In the genomic region with DNA sequence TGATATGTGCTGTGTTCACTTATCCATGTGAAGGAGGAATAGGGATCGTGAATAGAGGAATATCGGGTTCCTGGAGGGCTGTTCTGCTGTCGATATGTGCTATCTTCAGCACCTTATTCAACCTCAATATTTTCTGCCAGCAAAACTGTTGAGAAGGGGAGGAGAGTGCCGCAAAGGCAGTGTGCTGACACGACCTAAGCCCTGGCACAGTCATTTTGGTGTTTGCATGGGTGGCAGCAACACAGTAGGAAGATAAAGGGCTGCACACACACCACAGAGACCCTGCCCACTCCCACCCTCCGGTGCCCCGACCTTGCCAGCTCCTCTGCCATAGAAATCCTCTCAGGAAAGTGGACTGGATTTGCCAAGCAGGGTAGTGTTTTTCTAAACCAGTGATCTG, we compare ENCODE assay signal across 18 cellular contexts. TPM values are rescaled to one million over a fixed set of nuclear protein-coding genes. Genes with fewer than 3 reads are reported as not detected.
DNase-seq lines count a peak whose midpoint lies in the region; ATAC-seq and TF ChIP-seq lines count a peak whose summit lies in the region.
"Had no signal": no experiment of that assay in that cellular context is flagged by ENCODE, and none has a peak within 500 bp of the region (broad histone marks: within the 10 kb centered on the region; RNA-seq: fewer than 3 reads in every experiment).

No MANE protein-coding gene starts in this region.

- H3K9me3 Mint-ChIP-seq in activated CD4-positive, alpha-beta memory T cell treated with anti-CD3 and anti-CD28 coated beads for 36 hours, result no peaks in the 10 kb centered on the region
- no peaks in the 10 kb centered on the region for H3K9me3 Mint-ChIP-seq in activated CD4-positive, alpha-beta memory T cell treated with anti-CD3 and anti-CD28 coated beads, Interleukin-2, amount 10 ng/mL, durations not matched to agents 7 days and 5 days
- H3K9me3 Mint-ChIP-seq in WTC11, result no peaks in the 10 kb centered on the region
- H3K9me3 Mint-ChIP-seq: natural killer cell treated with Interleukin-12 subunit alpha and Interleukin-12 subunit beta and Interleukin-15 and Interleukin-18, amount 100 ng/mL, for 72 hours had no signal

- H3K9ac ChIP-seq in parathyroid adenoma, result peak overlapping the region; percentile 23

- ATAC-seq in WTC11, result no peak
- ATAC-seq in Right ventricle myocardium superior (ENCODE audit: poor library complexity), result peak; percentile 68
- no peak for ATAC-seq in HG02840 (IDR thresholded peaks at IDR 0.05; ENCODE audit: low FRiP score, unreplicated experiment)
- no peak for ATAC-seq in HG02852 (IDR thresholded peaks at IDR 0.05; ENCODE audit: unreplicated experiment)
- ATAC-seq: natural killer cell treated with Interleukin-12 subunit alpha and Interleukin-12 subunit beta and Interleukin-15 and Interleukin-18, amount 100 ng/mL, for 72 hours had no signal

- H3K27me3 Mint-ChIP-seq in activated CD4-positive, alpha-beta memory T cell treated with anti-CD3 and anti-CD28 coated beads for 36 hours, result peaks cover 10% of the 10 kb centered on the region
- H3K27me3 Mint-ChIP-seq in activated CD4-positive, alpha-beta memory T cell treated with anti-CD3 and anti-CD28 coated beads, Interleukin-2, amount 10 ng/mL, durations not matched to agents 7 days and 5 days, result no peaks in the 10 kb centered on the region
- H3K27me3 Mint-ChIP-seq in WTC11 (ENCODE audit: low read depth), result no peaks in the 10 kb centered on the region; the same call in 1 of the 2 replicates

- intact Hi-C loops in activated CD4-positive, alpha-beta memory T cell treated with anti-CD3 and anti-CD28 coated beads for 36 hours (cut with micrococcal nuclease), result no loop called here
- intact Hi-C loops in Right ventricle myocardium superior (cut with DNase I), result no loop called here

- in situ Hi-C loops in GM13976 (cut with MboI; ENCODE audit: low sequenced_read_pairs, unreplicated experiment), result no loop called here

- H3K27me3 ChIP-seq in parathyroid adenoma (ENCODE audit: control insufficient read depth, insufficient read depth, low read length), result no peaks in the 10 kb centered on the region
- H3K27me3 ChIP-seq: SJCRH30 had no signal

- H3K36me3 ChIP-seq in parathyroid adenoma (ENCODE audit: control insufficient read depth, insufficient read depth, low read length), result no peaks in the 10 kb centered on the region
- H3K36me3 ChIP-seq: SJCRH30 had no signal

- TF ChIP-seq CTCF in WTC11 (IDR thresholded peaks at IDR 0.05), result no peak
- no peak for TF ChIP-seq CTCF in parathyroid adenoma (IDR thresholded peaks at IDR 0.05)
- TF ChIP-seq CTCF in GM13976 (IDR thresholded peaks at IDR 0.05; ENCODE audit: borderline replicate concordance, control extremely low read depth, extremely low read depth, insufficient read depth, missing control alignments), result no peak

- peak overlapping the region; percentile 65 for H3K4me3 ChIP-seq in parathyroid adenoma (ENCODE audit: low read depth, low read length)
- H3K4me3 ChIP-seq: A549, SJCRH30, skin epidermis had no signal

- H3K79me2 ChIP-seq in parathyroid adenoma, result peaks cover 23% of the 10 kb centered on the region

- H3K36me3 Mint-ChIP-seq in activated CD4-positive, alpha-beta memory T cell treated with anti-CD3 and anti-CD28 coated beads for 36 hours, result no peaks in the 10 kb centered on the region
- H3K36me3 Mint-ChIP-seq in activated CD4-positive, alpha-beta memory T cell treated with anti-CD3 and anti-CD28 coated beads, Interleukin-2, amount 10 ng/mL, durations not matched to agents 7 days and 5 days (ENCODE audit: low read depth), result no peaks in the 10 kb centered on the region
- H3K36me3 Mint-ChIP-seq in WTC11, result no peaks in the 10 kb centered on the region
- H3K36me3 Mint-ChIP-seq: natural killer cell treated with Interleukin-12 subunit alpha and Interleukin-12 subunit beta and Interleukin-15 and Interleukin-18, amount 100 ng/mL, for 72 hours had no signal

- H3K4me3 Mint-ChIP-seq in activated CD4-positive, alpha-beta memory T cell treated with anti-CD3 and anti-CD28 coated beads for 36 hours, result peak overlapping the region; percentile 22
- H3K4me3 Mint-ChIP-seq in activated CD4-positive, alpha-beta memory T cell treated with anti-CD3 and anti-CD28 coated beads, Interleukin-2, amount 10 ng/mL, durations not matched to agents 7 days and 5 days, result no peak overlapping the region
- no peak overlapping the region for H3K4me3 Mint-ChIP-seq in WTC11
- H3K4me3 Mint-ChIP-seq: natural killer cell treated with Interleukin-12 subunit alpha and Interleukin-12 subunit beta and Interleukin-15 and Interleukin-18, amount 100 ng/mL, for 72 hours had no signal

- CTCF ChIA-PET in activated CD4-positive, alpha-beta memory T cell treated with anti-CD3 and anti-CD28 coated beads for 36 hours (lab: Charles Lee), result interaction anchor here (1.3 to 2.0 kb wide), 2 partner anchors 32 to 238 kb away, joined by 3 to 6 read pairs; no protein-coding TSS in a partner anchor
- CTCF ChIA-PET in activated CD4-positive, alpha-beta memory T cell treated with anti-CD3 and anti-CD28 coated beads, Interleukin-2, amount 10 ng/mL, durations not matched to agents 7 days and 5 days (lab: Charles Lee), result no interaction called here
- CTCF ChIA-PET in WTC11 (lab: Charles Lee), result no interaction called here

- DNase-seq in activated CD4-positive, alpha-beta memory T cell treated with anti-CD3 and anti-CD28 coated beads for 36 hours, result peak; percentile 55
- no peak for DNase-seq in activated CD4-positive, alpha-beta memory T cell treated with anti-CD3 and anti-CD28 coated beads, Interleukin-2, amount 10 ng/mL, durations not matched to agents 7 days and 5 days
- DNase-seq in WTC11 (ENCODE audit: low spot score) (no peak), Right ventricle myocardium superior (no peak), GM13976 (ENCODE audit: low spot score) (no peak)
- DNase-seq: activated gamma-delta T cell, midbrain, NCI-H1930, NCI-H2227 treated with DMSO at 0.1 percent for 48 hours, NCI-H748 treated with DMSO at 0.1 percent for 48 hours, SJCRH30, substantia nigra had no signal

- POLR2A ChIA-PET in activated CD4-positive, alpha-beta memory T cell treated with anti-CD3 and anti-CD28 coated beads for 36 hours (lab: Charles Lee), result interaction anchor here (1.2 to 2.4 kb wide), 5 partner anchors 13 to 108 kb away, joined by 4 to 10 read pairs (median 5); no protein-coding TSS in a partner anchor
- POLR2A ChIA-PET in activated CD4-positive, alpha-beta memory T cell treated with anti-CD3 and anti-CD28 coated beads, Interleukin-2, amount 10 ng/mL, durations not matched to agents 7 days and 5 days (lab: Charles Lee), result no interaction called here
- POLR2A ChIA-PET in WTC11 (lab: Charles Lee), result no interaction called here

- peak overlapping the region; percentile 86 for H3K4me2 ChIP-seq in parathyroid adenoma (ENCODE audit: low read length)

- H3K27ac ChIP-seq in parathyroid adenoma, result peak overlapping the region; percentile 95
- H3K27ac ChIP-seq: A549, SJCRH30, skin epidermis had no signal

- peak overlapping the region; percentile 3 for H2AFZ ChIP-seq in parathyroid adenoma

- H3K9me3 ChIP-seq in parathyroid adenoma (ENCODE audit: control insufficient read depth, low read length), result no peaks in the 10 kb centered on the region
- H3K9me3 ChIP-seq: A549, SJCRH30 had no signal

- H3K27ac Mint-ChIP-seq in activated CD4-positive, alpha-beta memory T cell treated with anti-CD3 and anti-CD28 coated beads for 36 hours, result peak overlapping the region; percentile 74
- no peak overlapping the region for H3K27ac Mint-ChIP-seq in activated CD4-positive, alpha-beta memory T cell treated with anti-CD3 and anti-CD28 coated beads, Interleukin-2, amount 10 ng/mL, durations not matched to agents 7 days and 5 days
- peak overlapping the region; percentile 71 for H3K27ac Mint-ChIP-seq in WTC11
- H3K27ac Mint-ChIP-seq: natural killer cell treated with Interleukin-12 subunit alpha and Interleukin-12 subunit beta and Interleukin-15 and Interleukin-18, amount 100 ng/mL, for 72 hours had no signal

- H3K4me1 Mint-ChIP-seq in activated CD4-positive, alpha-beta memory T cell treated with anti-CD3 and anti-CD28 coated beads for 36 hours (ENCODE audit: low read depth), result peaks cover 37% of the 10 kb centered on the region
- peaks cover 20% of the 10 kb centered on the region for H3K4me1 Mint-ChIP-seq in activated CD4-positive, alpha-beta memory T cell treated with anti-CD3 and anti-CD28 coated beads, Interleukin-2, amount 10 ng/mL, durations not matched to agents 7 days and 5 days
- H3K4me1 Mint-ChIP-seq in WTC11, result peaks cover 76% of the 10 kb centered on the region

- peaks cover 60% of the 10 kb centered on the region for H3K4me1 ChIP-seq in parathyroid adenoma
- H3K4me1 ChIP-seq: SJCRH30 had no signal

TF ChIP-seq in WTC11, 78 proteins besides CTCF, POLR2A, EP300 and RAD21:
- TF ChIP-seq MYBL2 (CRISPR knock-in tag; IDR thresholded peaks at IDR 0.05), result no peak
- TF ChIP-seq SMAD4 (CRISPR knock-in tag; IDR thresholded peaks at IDR 0.05), result no peak
- TF ChIP-seq TCF7 (CRISPR knock-in tag; IDR thresholded peaks at IDR 0.05; ENCODE audit: low read depth), result no peak
- no peak for TF ChIP-seq KAT7 (CRISPR knock-in tag; IDR thresholded peaks at IDR 0.05; ENCODE audit: borderline replicate concordance)
- TF ChIP-seq ATF1 (CRISPR knock-in tag; IDR thresholded peaks at IDR 0.05), result no peak
- TF ChIP-seq RELA (CRISPR knock-in tag; IDR thresholded peaks at IDR 0.05; ENCODE audit: borderline replicate concordance), result no peak

RNA-seq across cellular contexts. Expression of a gene that starts 47.0 kb away (rescaled TPM):
- total RNA-seq in activated CD4-positive, alpha-beta memory T cell treated with anti-CD3 and anti-CD28 coated beads for 36 hours, result 1 to 10 TPM; 1.4 to 2.0 TPM
- 1 to 10 TPM; 8.1 to 8.7 TPM for total RNA-seq in activated CD4-positive, alpha-beta memory T cell treated with anti-CD3 and anti-CD28 coated beads, Interleukin-2, amount 10 ng/mL, durations not matched to agents 7 days and 5 days
- total RNA-seq in WTC11 (2021), result 6.6 to 11.6 TPM (median 10.7 TPM) in 3 replicates
- 9.4 TPM for total RNA-seq in Right ventricle myocardium superior
